1 cellular context compared by ENCODE assay signal in genomic region chr19:532578-533484, GRCh38.
TF ChIP-seq lines count a peak whose summit lies in the region.

No MANE protein-coding gene starts in this region.

TF ChIP-seq in GM12878, 131 proteins besides CTCF, POLR2A, EP300 and RAD21 (continues in another document):
- TF ChIP-seq IRF5 (IDR thresholded peaks at IDR 0.05; ENCODE audit: borderline replicate concordance) = no peak
- TF ChIP-seq PAX5 (IDR thresholded peaks at IDR 0.05; ENCODE audit: borderline replicate concordance, low read depth, low read length) = no peak
- 0 out of 2 replicates have a peak, but pooled peaks have one; percentile 11 for TF ChIP-seq HCFC1 (IDR thresholded peaks at IDR 0.05; ENCODE audit: low read length)
- TF ChIP-seq HDAC2 (IDR thresholded peaks at IDR 0.05) = no peak
- TF ChIP-seq SMAD5 (IDR thresholded peaks at IDR 0.05; ENCODE audit: low read depth) = no peak
- TF ChIP-seq SPI1 (IDR thresholded peaks at IDR 0.05; ENCODE audit: borderline replicate concordance, insufficient read depth, low read depth, low read length) = peak; percentile 11; the same call in 1 of the 2 replicates
- no peak for TF ChIP-seq IKZF2 (IDR thresholded peaks at IDR 0.05)
- TF ChIP-seq ASH2L (IDR thresholded peaks at IDR 0.05; ENCODE audit: borderline replicate concordance, low read depth) = no peak
- no peak for TF ChIP-seq TCF12 (IDR thresholded peaks at IDR 0.05; ENCODE audit: low read depth, low read length)
- no peak for TF ChIP-seq MEF2A (IDR thresholded peaks at IDR 0.05; ENCODE audit: insufficient read depth, low read depth, low read length)
- TF ChIP-seq CUX1 (IDR thresholded peaks at IDR 0.05; ENCODE audit: insufficient replicate concordance, low read depth, low read length) = no peak
- TF ChIP-seq YY1 (IDR thresholded peaks at IDR 0.05; ENCODE audit: low read depth, low read length) = peak; percentile 13; the same call in 1 of the 2 replicates
- TF ChIP-seq RCOR1 (conservative IDR thresholded peaks at IDR 0.05; ENCODE audit: low read depth, low read length) = no peak
- TF ChIP-seq TCF7 (IDR thresholded peaks at IDR 0.05; ENCODE audit: borderline replicate concordance) = no peak
- no peak for TF ChIP-seq PML (IDR thresholded peaks at IDR 0.05; ENCODE audit: low read length)
- TF ChIP-seq USF2 (IDR thresholded peaks at IDR 0.05; ENCODE audit: borderline replicate concordance, low read depth, low read length) = no peak
- no peak for TF ChIP-seq GABPA (IDR thresholded peaks at IDR 0.05; ENCODE audit: low read depth)
- no peak for TF ChIP-seq NFIC (IDR thresholded peaks at IDR 0.05; ENCODE audit: low read depth, low read length)
- TF ChIP-seq MYC (IDR thresholded peaks at IDR 0.05; ENCODE audit: insufficient read depth, insufficient read length, insufficient replicate concordance, low read length, severe bottlenecking) = no peak
- 0 out of 2 replicates have a peak, but pooled peaks have one; percentile 18 for TF ChIP-seq MAX (IDR thresholded peaks at IDR 0.05; ENCODE audit: low read depth, low read length)
- no peak for TF ChIP-seq RUNX3 (IDR thresholded peaks at IDR 0.05; ENCODE audit: low read length)
- no peak for TF ChIP-seq ZNF592 (IDR thresholded peaks at IDR 0.05)
- no peak for TF ChIP-seq TAF1 (IDR thresholded peaks at IDR 0.05; ENCODE audit: borderline replicate concordance, low read depth, low read length)
- 0 out of 2 replicates have a peak, but pooled peaks have one; percentile 8 for TF ChIP-seq CREM (IDR thresholded peaks at IDR 0.05; ENCODE audit: low read depth)
- TF ChIP-seq ATF2 (IDR thresholded peaks at IDR 0.05; ENCODE audit: low read length) = no peak
- no peak for TF ChIP-seq CBX3 (IDR thresholded peaks at IDR 0.05; ENCODE audit: borderline replicate concordance, low read depth)
- TF ChIP-seq RAD51 (IDR thresholded peaks at IDR 0.05) = no peak
- no peak for TF ChIP-seq BMI1 (IDR thresholded peaks at IDR 0.05; ENCODE audit: borderline replicate concordance)
- TF ChIP-seq ZNF384 (IDR thresholded peaks at IDR 0.05; ENCODE audit: borderline replicate concordance, low read depth, low read length) = no peak
- no peak for TF ChIP-seq GATAD2B (conservative IDR thresholded peaks at IDR 0.05; ENCODE audit: low read depth)
- TF ChIP-seq KAT2A (conservative IDR thresholded peaks at IDR 0.05; ENCODE audit: control insufficient read depth, low read depth, low read length) = no peak
- TF ChIP-seq EZH2 (IDR thresholded peaks at IDR 0.05; ENCODE audit: borderline replicate concordance, control insufficient read depth, low read depth, low read length) = no peak
- TF ChIP-seq RELB (IDR thresholded peaks at IDR 0.05; ENCODE audit: low read depth) = 0 out of 2 replicates have a peak, but pooled peaks have one; percentile 20
- TF ChIP-seq ATF3 (IDR thresholded peaks at IDR 0.05; ENCODE audit: borderline replicate concordance, extremely low read depth, low read depth, low read length) = no peak
- TF ChIP-seq NR2C1 (IDR thresholded peaks at IDR 0.05) = 0 out of 2 replicates have a peak, but pooled peaks have one; percentile 19
- no peak for TF ChIP-seq NFXL1 (IDR thresholded peaks at IDR 0.05; ENCODE audit: borderline replicate concordance)
- TF ChIP-seq NFYA (IDR thresholded peaks at IDR 0.05; ENCODE audit: borderline replicate concordance, low read depth, low read length) = no peak
- TF ChIP-seq POU2F2 (IDR thresholded peaks at IDR 0.05; ENCODE audit: borderline replicate concordance, low read depth, low read length) = no peak
- TF ChIP-seq TCF3 (IDR thresholded peaks at IDR 0.05; ENCODE audit: borderline replicate concordance, insufficient read depth, low read depth, low read length) = 0 out of 2 replicates have a peak, but pooled peaks have one; percentile 34
- no peak for TF ChIP-seq ZNF622 (IDR thresholded peaks at IDR 0.05)
- 0 out of 2 replicates have a peak, but pooled peaks have one; percentile 36 for TF ChIP-seq NBN (IDR thresholded peaks at IDR 0.05)
- TF ChIP-seq BCLAF1 (IDR thresholded peaks at IDR 0.05) = no peak
- no peak for TF ChIP-seq CBX5 (IDR thresholded peaks at IDR 0.05; ENCODE audit: low read depth)
- TF ChIP-seq NR2F1 (conservative IDR thresholded peaks at IDR 0.05) = peak; percentile 78
